3 cellular contexts compared by ENCODE assay signal in genomic region chr20:62018437-62019143, GRCh38.
TF ChIP-seq lines count a peak whose summit lies in the region.

No MANE protein-coding gene starts in this region.

TF ChIP-seq in GM23338, 12 proteins besides CTCF, POLR2A, EP300 and RAD21 (continued from another document and continues in another):
- TF ChIP-seq POLR2AphosphoS5 (IDR thresholded peaks at IDR 0.05; ENCODE audit: low read depth) (no peak), ETS1 (IDR thresholded peaks at IDR 0.05) (no peak), STAT1 (IDR thresholded peaks at IDR 0.05; ENCODE audit: unreplicated experiment) (no peak), REST (IDR thresholded peaks at IDR 0.05; ENCODE audit: unreplicated experiment) (no peak), JUNB (IDR thresholded peaks at IDR 0.05; ENCODE audit: unreplicated experiment) (no peak), EZH2phosphoT487 (IDR thresholded peaks at IDR 0.05; ENCODE audit: unreplicated experiment) (no peak)

TF ChIP-seq in WTC11, 78 proteins besides CTCF, POLR2A, EP300 and RAD21 (continued from another document):
- no peak for TF ChIP-seq ZNF425 (CRISPR knock-in tag; conservative IDR thresholded peaks at IDR 0.05)
- no peak for TF ChIP-seq MLX (CRISPR knock-in tag; IDR thresholded peaks at IDR 0.05)
- TF ChIP-seq PREB (CRISPR knock-in tag; IDR thresholded peaks at IDR 0.05; ENCODE audit: borderline replicate concordance), result no peak
- TF ChIP-seq IRF2 (CRISPR knock-in tag; IDR thresholded peaks at IDR 0.05; ENCODE audit: borderline replicate concordance, low read depth), result no peak

TF ChIP-seq in HepG2, 621 proteins besides CTCF, POLR2A, EP300 and RAD21 (continued from another document):
- peak; percentile 38; the same call in 1 of the 2 replicates for TF ChIP-seq ZBTB38 (CRISPR knock-in tag; IDR thresholded peaks at IDR 0.05)
